In the genomic region with DNA sequence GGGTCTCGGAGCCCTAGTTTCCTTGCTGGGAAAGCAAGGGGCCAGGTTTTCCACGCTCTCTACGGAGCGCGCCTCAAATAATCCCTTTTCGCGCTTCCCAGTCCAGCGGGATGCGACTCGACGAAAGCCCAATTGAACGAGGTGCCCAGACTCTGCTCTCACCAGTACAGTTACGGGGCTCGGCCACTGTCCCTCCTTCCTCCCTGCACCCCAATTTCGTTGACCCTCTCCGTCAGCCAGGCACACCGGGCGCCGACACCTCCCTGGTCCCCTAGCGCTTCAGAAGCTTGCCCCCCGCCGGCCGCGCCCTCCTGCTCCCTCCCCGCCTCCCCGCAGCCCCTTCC, we compare ENCODE assay signal across 8 cellular contexts. TPM values are rescaled to one million over a fixed set of nuclear protein-coding genes. Genes with fewer than 3 reads are reported as not detected.
DNase-seq lines count a peak whose midpoint lies in the region; ATAC-seq and TF ChIP-seq lines count a peak whose summit lies in the region.

No MANE protein-coding gene starts in this region.

- WGBS in heart left ventricle, 4 donors = 0 to 2% (median 1%) methylated on average over 11 to 26 of the region's 26 CpGs

- H3K4me3 Mint-ChIP-seq in T-helper 1 cell treated with Interleukin-12 subunit alpha and Interleukin-12 subunit beta and Interleukin-4 antibody, amounts not matched to agents 30 μg/mL and 1 μg/mL, for 36 hours = peak overlapping the region; percentile 93

- peaks cover 0 to 5% (median 0%) of the 10 kb centered on the region in 9 donors for H3K27me3 ChIP-seq in heart left ventricle

- TF ChIP-seq POLR2A in heart left ventricle (IDR thresholded peaks at IDR 0.05) (no peak), erythroblast (IDR thresholded peaks at IDR 0.05; ENCODE audit: low read length) (no peak)

- no peak for TF ChIP-seq CTCF in WI38 (IDR thresholded peaks at IDR 0.05; ENCODE audit: low read depth, low read length)
- no peak for TF ChIP-seq CTCF in heart left ventricle (IDR thresholded peaks at IDR 0.05)

- peaks cover 20% of the 10 kb centered on the region for H3K27me3 Mint-ChIP-seq in T-helper 1 cell treated with Interleukin-12 subunit alpha and Interleukin-12 subunit beta and Interleukin-4 antibody, amounts not matched to agents 30 μg/mL and 1 μg/mL, for 36 hours (ENCODE audit: low read depth)

- H3K9me3 ChIP-seq in heart left ventricle = no peaks in the 10 kb centered on the region

- H3K27ac ChIP-seq in heart left ventricle = peak overlapping the region; percentile 79 to 92 (median 87)

- peaks cover 2% of the 10 kb centered on the region for H3K36me3 Mint-ChIP-seq in T-helper 1 cell treated with Interleukin-12 subunit alpha and Interleukin-12 subunit beta and Interleukin-4 antibody, amounts not matched to agents 30 μg/mL and 1 μg/mL, for 36 hours (ENCODE audit: low read depth)

- intact Hi-C loops in heart left ventricle (cut with DNase I) = loop anchor here in 2 of 10 donors (2.0 to 10.0 kb wide), 3 partner anchors 19 to 139 kb away; partner anchors contain the start of genes LYSMD1 (in 1 of the 2), MINDY1 (in 1 of the 2) and PRUNE1 (in 1 of the 2)

- DNase-seq in T-helper 1 cell = no peak
- no peak for DNase-seq in heart left ventricle
- no peak for DNase-seq in skeletal muscle cell (ENCODE audit: low read depth)
- DNase-seq in erythroblast (lab: John Stamatoyannopoulos, UW) = no peak
- no peak for DNase-seq in AG08395 (ENCODE audit: low spot score)
- no peak for DNase-seq in NCI-H2196 treated with DMSO at 0.1 percent for 48 hours (lab: John Stamatoyannopoulos, UW; ENCODE audit: unreplicated experiment)

- H3K27ac Mint-ChIP-seq in T-helper 1 cell treated with Interleukin-12 subunit alpha and Interleukin-12 subunit beta and Interleukin-4 antibody, amounts not matched to agents 30 μg/mL and 1 μg/mL, for 36 hours = no peak overlapping the region

- peaks cover 13 to 58% (median 39%) of the 10 kb centered on the region in 12 donors for H3K4me1 ChIP-seq in heart left ventricle

- H3K4me1 Mint-ChIP-seq in T-helper 1 cell treated with Interleukin-12 subunit alpha and Interleukin-12 subunit beta and Interleukin-4 antibody, amounts not matched to agents 30 μg/mL and 1 μg/mL, for 36 hours (ENCODE audit: low read depth) = peaks cover 11% of the 10 kb centered on the region

- peak in 3 of 4 donors; percentile 1 to 2 (median 1) for ATAC-seq in heart left ventricle

- H3K4me3 ChIP-seq in WI38 (ENCODE audit: low read depth, low read length) (peak overlapping the region; percentile 69), heart left ventricle (peak overlapping the region; percentile 66 to 97 (median 84)), skeletal muscle cell (ENCODE audit: low read depth, low read length) (peak overlapping the region; percentile 68)

- H3K36me3 ChIP-seq in heart left ventricle = peaks cover 0 to 15% (median 3%) of the 10 kb centered on the region in 9 donors

- no peaks in the 10 kb centered on the region for H3K9me3 Mint-ChIP-seq in T-helper 1 cell treated with Interleukin-12 subunit alpha and Interleukin-12 subunit beta and Interleukin-4 antibody, amounts not matched to agents 30 μg/mL and 1 μg/mL, for 36 hours

RNA-seq across cellular contexts. Expression of gene SEMA6C, which starts 0.4 kb away (rescaled TPM):
- 10 to 100 TPM; 36.4 to 97.1 (median 50.8) TPM for total RNA-seq in heart left ventricle
- 10 to 100 TPM; 16.4 to 85.0 TPM for polyA plus RNA-seq in heart left ventricle

RNA-seq across cellular contexts. Expression of gene TNFAIP8L2, which starts 10.4 kb away (rescaled TPM):
- total RNA-seq in heart left ventricle = 1 to 10 TPM in 6 of 9 donors, under 1 TPM in 3; 0.49 to 7.9 (median 1.3) TPM
- polyA plus RNA-seq in heart left ventricle = 1 to 10 TPM; 1.6 to 2.0 TPM

RNA-seq across cellular contexts. Expression of gene LYSMD1, which starts 19.7 kb away (rescaled TPM):
- total RNA-seq in heart left ventricle = 10 to 100 TPM; 10.1 to 26.8 (median 13.0) TPM
- 10 to 100 TPM in 1 of 2 donors, 1 to 10 TPM in 1; 6.8 to 14.7 TPM for polyA plus RNA-seq in heart left ventricle

RNA-seq across cellular contexts. Expression of gene SCNM1, which starts 19.9 kb away (rescaled TPM):
- 10 to 100 TPM; 11.5 to 28.4 (median 17.5) TPM for total RNA-seq in heart left ventricle
- polyA plus RNA-seq in heart left ventricle = 10 to 100 TPM; 33.0 to 44.4 TPM

RNA-seq across cellular contexts. Expression of gene TMOD4, which starts 29.7 kb away (rescaled TPM):
- under 1 TPM in 3 of 9 donors, not detected in 6; 0.37 to 0.61 (median 0.50) TPM for total RNA-seq in heart left ventricle
- not detected for polyA plus RNA-seq in heart left ventricle
